In the genomic region with DNA sequence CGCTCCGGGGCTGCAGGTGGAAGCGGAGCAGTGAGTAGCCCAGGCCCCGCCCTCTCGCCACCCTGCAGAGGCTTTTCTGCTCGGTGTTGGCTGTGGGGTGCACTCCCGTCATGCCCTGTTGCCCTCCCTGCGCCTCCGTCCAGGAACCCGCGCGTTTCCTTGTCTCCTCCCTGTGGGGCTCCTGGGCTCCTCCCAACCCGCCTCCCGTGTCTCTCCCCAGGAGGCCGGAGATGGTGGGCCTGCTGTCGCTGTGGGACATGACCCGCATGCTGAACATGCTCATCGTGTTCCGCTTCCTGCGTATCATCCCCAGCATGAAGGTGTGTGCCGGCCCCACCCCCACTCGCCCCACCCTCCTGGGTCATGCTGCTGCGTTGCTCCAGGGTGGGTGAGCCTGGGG, we compare ENCODE assay signal across 19 cellular contexts.
"Had no signal": no experiment of that assay in that cellular context is flagged by ENCODE, and none has a peak within 500 bp of the region (broad histone marks: within the 10 kb centered on the region; RNA-seq: fewer than 3 reads in every experiment).

No MANE protein-coding gene starts in this region.

- H3K36me3 Mint-ChIP-seq: natural killer cell treated with Interleukin-12 subunit alpha and Interleukin-12 subunit beta and Interleukin-15 and Interleukin-18, amount 100 ng/mL, for 72 hours had no signal

- H3K27ac ChIP-seq: ascending aorta, parathyroid adenoma, right lobe of liver, thyroid gland had no signal

- H3K9me3 ChIP-seq: ascending aorta, esophagus squamous epithelium, right lobe of liver, thyroid gland had no signal

- H3K4me3 Mint-ChIP-seq: activated B cell treated with CpG ODN at 0.5 μM for 24 hours; activated CD8-positive, alpha-beta T cell treated with anti-CD3 and anti-CD28 coated beads, Interleukin-2, amount 10 ng/mL, durations not matched to agents 7 days and 5 days; activated naive CD4-positive, alpha-beta T cell treated with anti-CD3 and anti-CD28 coated beads for 36 hours; activated T-cell treated with anti-CD3 and anti-CD28 coated beads, Interleukin-2, amount 50 U/mL, for 24 hours; mesothelial cell of epicardium; natural killer cell treated with Interleukin-12 subunit alpha and Interleukin-12 subunit beta and Interleukin-15 and Interleukin-18, amount 100 ng/mL, for 72 hours had no signal

- H3K4me2 ChIP-seq: smooth muscle cell had no signal

- H3K27me3 ChIP-seq: ascending aorta, esophagus squamous epithelium, right lobe of liver, thyroid gland had no signal

- H3K27me3 Mint-ChIP-seq: activated B cell treated with CpG ODN at 0.5 μM for 24 hours; activated T-cell treated with anti-CD3 and anti-CD28 coated beads, Interleukin-2, amount 50 U/mL, for 24 hours; natural killer cell treated with Interleukin-12 subunit alpha and Interleukin-12 subunit beta and Interleukin-15 and Interleukin-18, amount 100 ng/mL, for 72 hours had no signal

- H3K27ac Mint-ChIP-seq: activated B cell treated with CpG ODN at 0.5 μM for 24 hours; activated naive CD4-positive, alpha-beta T cell treated with anti-CD3 and anti-CD28 coated beads for 36 hours; activated T-helper 2 cell treated with anti-CD3 and anti-CD28 coated beads, Interferon-gamma antibody, Interleukin-2, Interleukin-4, amounts not matched to agents 10 μg/mL and 5 μg/mL and 100 μg/mL, durations not matched to agents 14 hours and 24 hours and 36 hours; mesothelial cell of epicardium had no signal

- H3K4me1 Mint-ChIP-seq: mesothelial cell of epicardium had no signal

- H3K4me1 ChIP-seq: ascending aorta, parathyroid adenoma, right lobe of liver, thyroid gland had no signal

- H3K9ac ChIP-seq: parathyroid adenoma had no signal

- H3K9me3 Mint-ChIP-seq: activated B cell treated with CpG ODN at 0.5 μM for 24 hours; activated naive CD4-positive, alpha-beta T cell treated with anti-CD3 and anti-CD28 coated beads for 36 hours; activated T-cell treated with anti-CD3 and anti-CD28 coated beads, Interleukin-2, amount 50 U/mL, for 24 hours; activated T-helper 2 cell treated with anti-CD3 and anti-CD28 coated beads, Interferon-gamma antibody, Interleukin-2, Interleukin-4, amounts not matched to agents 10 μg/mL and 5 μg/mL and 100 μg/mL, durations not matched to agents 14 hours and 24 hours and 36 hours; mesothelial cell of epicardium; natural killer cell treated with Interleukin-12 subunit alpha and Interleukin-12 subunit beta and Interleukin-15 and Interleukin-18, amount 100 ng/mL, for 72 hours had no signal

- DNase-seq: activated B cell treated with CpG ODN at 0.5 μM for 24 hours; activated CD4-positive, alpha-beta T cell treated with anti-CD3 and anti-CD28 coated beads for 4 hours; activated CD8-positive, alpha-beta T cell treated with anti-CD3 and anti-CD28 coated beads, Interleukin-2, amount 10 ng/mL, durations not matched to agents 7 days and 5 days; activated naive CD4-positive, alpha-beta T cell treated with anti-CD3 and anti-CD28 coated beads for 36 hours; activated T-cell treated with anti-CD3 and anti-CD28 coated beads, Interleukin-2, amount 50 U/mL, for 24 hours; cerebellar nuclear complex; cortex of kidney; effector CD4-positive, alpha-beta T cell; esophagus squamous epithelium; hippocampal formation; islet precursor cell; right lobe of liver; thyroid gland had no signal

- H3K4me3 ChIP-seq: ascending aorta, esophagus squamous epithelium, right lobe of liver, smooth muscle cell, thyroid gland had no signal
